ENCODE assay signal across 8 cellular contexts in the genomic region with DNA sequence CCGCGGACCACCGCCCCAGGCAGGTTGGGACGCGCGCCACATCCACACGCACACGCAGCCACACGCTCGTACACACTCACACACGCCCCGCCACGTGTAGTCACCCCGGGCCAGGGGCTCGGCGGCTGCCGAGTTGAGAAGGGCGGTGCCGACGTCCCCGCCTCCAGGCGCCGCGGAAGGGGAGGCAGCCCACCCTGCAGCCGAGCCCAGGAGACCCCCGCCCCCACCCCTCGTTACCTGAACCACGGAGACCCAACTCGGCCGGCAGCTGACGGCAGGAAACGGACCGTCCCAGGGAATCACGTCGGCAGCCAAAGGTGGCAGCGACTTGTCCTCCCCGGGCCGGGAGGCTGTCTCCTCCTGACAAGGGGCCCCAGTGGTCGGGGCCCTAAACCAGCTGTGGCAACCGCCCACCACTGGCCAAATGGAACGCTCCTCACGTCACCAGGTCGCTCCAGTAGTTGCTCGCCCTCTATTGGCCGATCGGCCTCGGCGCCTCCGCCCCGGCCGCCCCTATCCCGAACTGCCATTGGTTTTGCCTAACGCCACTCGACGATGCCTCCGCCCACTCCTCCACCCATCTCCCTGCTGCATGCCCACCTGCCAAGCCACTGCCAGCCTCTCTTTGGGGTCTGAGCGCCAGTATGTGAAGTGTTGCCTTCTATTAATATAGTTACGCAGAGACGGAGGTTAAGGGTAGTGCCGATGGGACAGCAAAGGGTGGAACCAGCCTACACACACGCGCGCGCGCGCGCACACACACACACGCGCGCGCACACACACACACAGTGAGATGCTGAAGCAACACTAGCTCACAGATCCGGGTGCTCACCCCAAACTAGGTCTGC. TPM values are rescaled to one million over a fixed set of nuclear protein-coding genes. Genes with fewer than 3 reads are reported as not detected.
DNase-seq lines count a peak whose midpoint lies in the region; ATAC-seq and TF ChIP-seq lines count a peak whose summit lies in the region.

A gene (minus strand): TSS at position 428 of the 848 bp plus-strand sequence. CDS start 1,941 bp downstream, outside the sequence.

- H3K18ac ChIP-seq in trophoblast cell (ENCODE audit: low read length), result no peak within 1 kb of the TSS

- peak within 1 kb of the TSS; percentile 90 for H3K9ac ChIP-seq in adipocyte (ENCODE audit: low read length)
- H3K9ac ChIP-seq in trophoblast cell (ENCODE audit: low read length), result peak within 1 kb of the TSS; percentile 63

- peak in 1 of 2 donors; percentile 77 for TF ChIP-seq EP300 in tibial nerve (IDR thresholded peaks at IDR 0.05)

- no peak within 1 kb of the TSS for H2BK120ac ChIP-seq in trophoblast cell (ENCODE audit: insufficient read depth, low read length, poor library complexity)

- H4K8ac ChIP-seq in trophoblast cell (ENCODE audit: low read depth, low read length), result peak within 1 kb of the TSS; percentile 61

- H2BK12ac ChIP-seq in trophoblast cell (ENCODE audit: low read length), result no peak within 1 kb of the TSS

- peaks cover 3% of the 10 kb centered on the region for H3K79me1 ChIP-seq in trophoblast cell (ENCODE audit: low read length)

- H3K23ac ChIP-seq in trophoblast cell (ENCODE audit: low read length), result no peak within 1 kb of the TSS

- peak; percentile 43 to 67 for TF ChIP-seq POLR2A in tibial nerve (IDR thresholded peaks at IDR 0.05)

- no peak within 1 kb of the TSS for H4K12ac ChIP-seq in trophoblast cell (ENCODE audit: low read depth, low read length)

- no CpG with 5 or more reads among the region's 72 CpGs for WGBS in trophoblast cell (ENCODE audit: extremely low coverage, insufficient coverage, insufficient read length)
- 2 to 46% methylated on average over 13 to 66 of the region's 72 CpGs for WGBS in tibial nerve, 2 donors

- H3K4ac ChIP-seq in trophoblast cell (ENCODE audit: low read depth, low read length), result no peak within 1 kb of the TSS

- ATAC-seq in HG02763 (IDR thresholded peaks at IDR 0.05; ENCODE audit: unreplicated experiment), result peak; percentile 97

- H3K27me3 ChIP-seq in adipocyte (replicated peaks; ENCODE audit: control insufficient read depth, insufficient read depth, low read length) (peaks cover 31% of the 10 kb centered on the region), trophoblast cell (ENCODE audit: insufficient read depth, low read length) (no peaks in the 10 kb centered on the region), tibial nerve (peaks cover 0 to 3% of the 10 kb centered on the region in 2 donors)

- H3K27ac ChIP-seq in trophoblast cell (ENCODE audit: low read depth, low read length), result no peak within 1 kb of the TSS
- peak within 1 kb of the TSS; percentile 71 to 89 (median 77) for H3K27ac ChIP-seq in tibial nerve

- H3K4me1 ChIP-seq in adipocyte (ENCODE audit: control insufficient read depth, insufficient read depth, low read length) (peaks cover 23% of the 10 kb centered on the region), trophoblast cell (ENCODE audit: control insufficient read depth in 1 of 2, insufficient read depth in 2 of 2, low read length in 2 of 2) (peaks cover 0 to 2% of the 10 kb centered on the region in 2 experiments), tibial nerve (peaks cover 0 to 7% (median 0%) of the 10 kb centered on the region in 4 donors)

- DNase-seq in NCI-H1417 treated with DMSO at 0.1 percent for 48 hours (lab: John Stamatoyannopoulos, UW) (peak; percentile 43), SW 1271 (lab: John Stamatoyannopoulos, UW) (peak; percentile 27 to 71), adipocyte (ENCODE audit: low read depth) (peak; percentile 92), cardiac septum (ENCODE audit: low spot score) (peak; percentile 95), trophoblast cell (peak; percentile 80 to 84), tibial nerve (ENCODE audit: low spot score in 2 of 2) (peak; percentile 77 to 87)

- H3K36me3 ChIP-seq in adipocyte (ENCODE audit: control insufficient read depth, insufficient read depth, low read length, severe bottlenecking), result peaks cover 6% of the 10 kb centered on the region
- peaks cover 8 to 11% of the 10 kb centered on the region in 2 experiments for H3K36me3 ChIP-seq in trophoblast cell (ENCODE audit: control insufficient read depth in 1 of 2, insufficient read depth in 2 of 2, low read length in 2 of 2)
- H3K36me3 ChIP-seq in tibial nerve, result no peaks in the 10 kb centered on the region

- H2BK5ac ChIP-seq in trophoblast cell (ENCODE audit: low read depth, low read length, poor library complexity), result no peak within 1 kb of the TSS

- H2AK5ac ChIP-seq in trophoblast cell (ENCODE audit: low read length), result no peak within 1 kb of the TSS

- H3K79me2 ChIP-seq in trophoblast cell (ENCODE audit: control insufficient read depth, insufficient read depth, low read length, poor library complexity), result no peaks in the 10 kb centered on the region

- H3K9me3 ChIP-seq in adipocyte (ENCODE audit: control insufficient read depth, low read length) (no peaks in the 10 kb centered on the region), trophoblast cell (ENCODE audit: insufficient read depth, low read depth, low read length) (no peaks in the 10 kb centered on the region), tibial nerve (no peaks in the 10 kb centered on the region)

- H3K4me3 ChIP-seq in GM12875 (ENCODE audit: low read depth, low read length), result peak within 1 kb of the TSS; percentile 83
- H3K4me3 ChIP-seq in adipocyte (ENCODE audit: low read length), result peak within 1 kb of the TSS; percentile 90
- H3K4me3 ChIP-seq in trophoblast cell (ENCODE audit: low read depth, low read length), result peak within 1 kb of the TSS; percentile 93
- H3K4me3 ChIP-seq in tibial nerve, result peak within 1 kb of the TSS; percentile 44 to 79 (median 65)

- peak within 1 kb of the TSS; percentile 84 for H3K4me2 ChIP-seq in trophoblast cell (ENCODE audit: low read length)

- peak within 1 kb of the TSS; percentile 13 for H4K91ac ChIP-seq in trophoblast cell (ENCODE audit: low read depth, low read length)

- H2AFZ ChIP-seq in trophoblast cell (ENCODE audit: insufficient read depth, low read length, poor library complexity), result peak within 1 kb of the TSS; percentile 66

- intact Hi-C loops in cardiac septum (cut with DNase I), result no loop called here

- no peak within 1 kb of the TSS for H3K14ac ChIP-seq in trophoblast cell (ENCODE audit: low read length)

- TF ChIP-seq CTCF in GM12875 (IDR thresholded peaks at IDR 0.05; ENCODE audit: borderline replicate concordance, insufficient read depth, low read depth, low read length), result no peak
- peak in 3 of 5 experiments; percentile 7 to 48 (median 31) for TF ChIP-seq CTCF in tibial nerve (IDR thresholded peaks at IDR 0.05)

RNA-seq across cellular contexts. Expression of the gene that starts here (rescaled TPM):
- total RNA-seq in cardiac septum (9.2 TPM), tibial nerve (10 to 100 TPM; 14.0 to 27.6 (median 19.1) TPM)
- polyA plus RNA-seq in trophoblast cell (2013), result 31.7 and 34.2 TPM in 2 replicates

Comparison
In these comparisons a context has a peak if more than half of its experiments do, and no peak if none do; other contexts are left out.
1. DNase-seq: peak in every context shown above with its lines; median percentile 95 in cardiac septum; 92 in adipocyte; 82 in trophoblast cell; 82 in tibial nerve; 49 in SW 1271; 43 in NCI-H1417 treated with DMSO at 0.1 percent for 48 hours.